In genomic region chr18:59697236-59697932, GRCh38 we compare ENCODE assay signal across 1 cellular context.
TF ChIP-seq lines count a peak whose summit lies in the region.

Gene CCBE1, minus strand, starts transcription at chr18:59697423.

TF ChIP-seq in H1, 55 proteins besides CTCF, POLR2A, EP300 and RAD21 (continued from another document):
- TF ChIP-seq CHD7 (IDR thresholded peaks at IDR 0.05; ENCODE audit: insufficient replicate concordance, low read length) = no peak
- TF ChIP-seq HDAC6 (IDR thresholded peaks at IDR 0.05; ENCODE audit: low read depth, low read length) = no peak
- 0 out of 2 replicates have a peak, but pooled peaks have one; percentile 38 for TF ChIP-seq SUZ12 (IDR thresholded peaks at IDR 0.05; ENCODE audit: low read length)
- TF ChIP-seq SP1 (IDR thresholded peaks at IDR 0.05; ENCODE audit: low read depth, low read length) = no peak
- no peak for TF ChIP-seq PHF8 (conservative IDR thresholded peaks at IDR 0.05; ENCODE audit: low read depth, low read length)
- no peak for TF ChIP-seq BACH1 (IDR thresholded peaks at IDR 0.05; ENCODE audit: low read length)
- TF ChIP-seq ASH2L (IDR thresholded peaks at IDR 0.05; ENCODE audit: low read length) = peak; percentile 58
- peak; percentile 60; the same call in 1 of the 2 replicates for TF ChIP-seq MAX (IDR thresholded peaks at IDR 0.05)
- TF ChIP-seq ATF3 (IDR thresholded peaks at IDR 0.05; ENCODE audit: insufficient read depth, low read depth, low read length) = no peak
- no peak for TF ChIP-seq NANOG (IDR thresholded peaks at IDR 0.05; ENCODE audit: insufficient read depth, low read depth, low read length, poor library complexity, severe bottlenecking)
- 0 out of 2 replicates have a peak, but pooled peaks have one; percentile 15 for TF ChIP-seq TAF1 (IDR thresholded peaks at IDR 0.05; ENCODE audit: low read depth, low read length)
- TF ChIP-seq CREB1 (IDR thresholded peaks at IDR 0.05) = peak; percentile 32; the same call in 1 of the 2 replicates
- 0 out of 2 replicates have a peak, but pooled peaks have one; percentile 2 for TF ChIP-seq RBBP5 (IDR thresholded peaks at IDR 0.05; ENCODE audit: borderline replicate concordance, low read depth, low read length)
- 0 out of 4 replicates have a peak, but pooled peaks of 1 of the 2 experiments have one; percentile 82 for TF ChIP-seq HDAC2 (IDR thresholded peaks at IDR 0.05; ENCODE audit: borderline replicate concordance in 1 of 2, low read depth in 2 of 2, low read length in 2 of 2)
- TF ChIP-seq TCF12 (IDR thresholded peaks at IDR 0.05; ENCODE audit: low read depth, low read length) = peak; percentile 65; the same call in 1 of the 2 replicates
- TF ChIP-seq YY1 (IDR thresholded peaks at IDR 0.05; ENCODE audit: low read depth, low read length) = 0 out of 2 replicates have a peak, but pooled peaks have one; percentile 51
